Comparison of ENCODE assay signal across 17 cellular contexts in the genomic region with DNA sequence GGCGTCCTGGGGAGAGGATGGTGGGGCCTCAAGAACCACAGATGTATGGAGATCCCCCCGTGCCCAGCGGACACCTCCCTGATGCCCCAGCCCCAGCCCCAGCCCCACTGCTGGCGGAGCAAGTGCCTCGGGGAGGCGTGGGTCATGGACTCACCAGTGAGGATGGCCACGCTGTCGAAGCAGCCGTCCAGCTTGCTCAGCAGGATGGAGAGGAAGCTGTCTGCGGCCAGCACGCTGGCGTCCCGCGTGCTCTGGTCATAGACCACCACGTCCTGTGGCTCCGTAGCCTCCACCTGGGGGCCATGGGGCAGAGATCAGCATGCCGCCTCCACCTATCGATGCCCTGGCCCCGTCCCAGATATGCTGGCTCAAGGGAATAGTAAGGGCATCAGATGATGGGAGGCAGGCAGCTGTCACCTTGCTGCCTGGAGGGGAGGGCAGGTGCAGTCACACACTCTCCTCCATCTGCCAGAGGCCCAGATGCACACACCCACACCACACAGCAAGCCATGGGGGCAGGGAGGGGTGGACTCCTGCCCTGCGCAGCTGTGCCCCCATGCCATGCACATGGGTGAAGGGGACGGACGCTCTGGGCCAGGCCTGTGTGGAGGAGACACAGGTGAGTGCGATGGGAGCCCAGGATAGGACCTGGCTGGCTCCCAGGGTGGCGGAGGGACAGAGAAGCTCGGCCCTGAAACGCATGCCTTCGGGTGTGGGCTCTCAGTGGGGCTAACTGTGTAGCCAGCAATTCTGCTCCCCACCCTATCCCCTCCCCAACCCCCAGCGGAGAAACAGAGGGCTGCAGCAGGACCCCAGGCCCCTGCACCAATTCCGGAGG. TPM values are rescaled to one million over a fixed set of nuclear protein-coding genes. Genes with fewer than 3 reads are reported as not detected.
DNase-seq lines count a peak whose midpoint lies in the region; ATAC-seq and TF ChIP-seq lines count a peak whose summit lies in the region.
"Had no signal": no experiment of that assay in that cellular context is flagged by ENCODE, and none has a peak within 500 bp of the region (broad histone marks: within the 10 kb centered on the region; RNA-seq: fewer than 3 reads in every experiment).

No MANE protein-coding gene starts in this region.

- intact Hi-C loops in activated T-helper 1 cell treated with anti-CD3 and anti-CD28 coated beads, Interleukin-12 subunit alpha, Interleukin-12 subunit beta, Interleukin-2, Interleukin-4 antibody, amounts not matched to agents 30 ng/mL and 10 ng/mL and 1 ng/mL, durations not matched to agents 14 hours and 24 hours and 36 hours (cut with micrococcal nuclease), result no loop called here

- ATAC-seq in GM19324 (IDR thresholded peaks at IDR 0.05; ENCODE audit: low FRiP score, unreplicated experiment) (no peak), GM21423 (IDR thresholded peaks at IDR 0.05; ENCODE audit: unreplicated experiment) (no peak)
- ATAC-seq: natural killer cell treated with Interleukin-12 subunit alpha and Interleukin-12 subunit beta and Interleukin-15 and Interleukin-18, amount 100 ng/mL, for 72 hours had no signal

- no peak overlapping the region for H3K4me3 Mint-ChIP-seq in glutamatergic neuron (ENCODE audit: unreplicated experiment)
- no peak overlapping the region for H3K4me3 Mint-ChIP-seq in activated T-helper 1 cell treated with anti-CD3 and anti-CD28 coated beads, Interleukin-12 subunit alpha, Interleukin-12 subunit beta, Interleukin-2, Interleukin-4 antibody, amounts not matched to agents 30 ng/mL and 10 ng/mL and 1 ng/mL, durations not matched to agents 14 hours and 24 hours and 36 hours
- H3K4me3 Mint-ChIP-seq: activated naive CD8-positive, alpha-beta T cell treated with anti-CD3 and anti-CD28 coated beads for 36 hours; activated T-cell treated with anti-CD3 and anti-CD28 coated beads, Interleukin-2, amount 50 U/mL, for 24 hours; CD4-positive, alpha-beta T cell; natural killer cell treated with Interleukin-12 subunit alpha and Interleukin-12 subunit beta and Interleukin-15 and Interleukin-18, amount 100 ng/mL, for 72 hours; T-helper 2 cell treated with Interferon-gamma antibody and Interleukin-4, amounts not matched to agents 5 μg/mL and 100 μg/mL, for 36 hours had no signal

- DNase-seq in NCI-H82 (lab: John Stamatoyannopoulos, UW) (peak; percentile 28), NCI-H82 treated with DMSO at 0.1 percent for 48 hours (lab: John Stamatoyannopoulos, UW; ENCODE audit: unreplicated experiment) (no peak), RPMI8226 (peak; percentile 31), glutamatergic neuron (peak; percentile 34)
- no peak for DNase-seq in activated T-helper 1 cell treated with anti-CD3 and anti-CD28 coated beads, Interleukin-12 subunit alpha, Interleukin-12 subunit beta, Interleukin-2, Interleukin-4 antibody, amounts not matched to agents 30 ng/mL and 10 ng/mL and 1 ng/mL, durations not matched to agents 14 hours and 24 hours and 36 hours (ENCODE audit: low spot score)
- DNase-seq: activated naive CD8-positive, alpha-beta T cell treated with anti-CD3 and anti-CD28 coated beads for 36 hours; activated T-cell treated with anti-CD3 and anti-CD28 coated beads, Interleukin-2, amount 50 U/mL, for 24 hours; mammary epithelial cell; NCI-H1048; SHP77 treated with DMSO at 0.1 percent for 48 hours had no signal

- no peak for TF ChIP-seq CTCF in glutamatergic neuron (IDR thresholded peaks at IDR 0.05; ENCODE audit: partially characterized antibody, unreplicated experiment)

- H3K9me3 Mint-ChIP-seq in glutamatergic neuron (ENCODE audit: unreplicated experiment), result peaks cover 13% of the 10 kb centered on the region
- no peaks in the 10 kb centered on the region for H3K9me3 Mint-ChIP-seq in activated T-helper 1 cell treated with anti-CD3 and anti-CD28 coated beads, Interleukin-12 subunit alpha, Interleukin-12 subunit beta, Interleukin-2, Interleukin-4 antibody, amounts not matched to agents 30 ng/mL and 10 ng/mL and 1 ng/mL, durations not matched to agents 14 hours and 24 hours and 36 hours
- H3K9me3 Mint-ChIP-seq: activated naive CD8-positive, alpha-beta T cell treated with anti-CD3 and anti-CD28 coated beads for 36 hours; activated T-cell treated with anti-CD3 and anti-CD28 coated beads, Interleukin-2, amount 50 U/mL, for 24 hours; CD4-positive, alpha-beta T cell; natural killer cell treated with Interleukin-12 subunit alpha and Interleukin-12 subunit beta and Interleukin-15 and Interleukin-18, amount 100 ng/mL, for 72 hours; T-helper 2 cell treated with Interferon-gamma antibody and Interleukin-4, amounts not matched to agents 5 μg/mL and 100 μg/mL, for 36 hours had no signal

- peak overlapping the region; percentile 70 for H3K27ac Mint-ChIP-seq in glutamatergic neuron (ENCODE audit: unreplicated experiment)
- H3K27ac Mint-ChIP-seq in activated T-helper 1 cell treated with anti-CD3 and anti-CD28 coated beads, Interleukin-12 subunit alpha, Interleukin-12 subunit beta, Interleukin-2, Interleukin-4 antibody, amounts not matched to agents 30 ng/mL and 10 ng/mL and 1 ng/mL, durations not matched to agents 14 hours and 24 hours and 36 hours, result no peak overlapping the region
- H3K27ac Mint-ChIP-seq: activated naive CD8-positive, alpha-beta T cell treated with anti-CD3 and anti-CD28 coated beads for 36 hours; activated T-cell treated with anti-CD3 and anti-CD28 coated beads, Interleukin-2, amount 50 U/mL, for 24 hours; CD4-positive, alpha-beta T cell; natural killer cell treated with Interleukin-12 subunit alpha and Interleukin-12 subunit beta and Interleukin-15 and Interleukin-18, amount 100 ng/mL, for 72 hours; T-helper 2 cell treated with Interferon-gamma antibody and Interleukin-4, amounts not matched to agents 5 μg/mL and 100 μg/mL, for 36 hours had no signal

- H3K27ac ChIP-seq in temporal lobe (ENCODE audit: low read depth, low read length), result peak overlapping the region; percentile 30

- H3K27me3 Mint-ChIP-seq in glutamatergic neuron (ENCODE audit: unreplicated experiment), result peaks cover 13% of the 10 kb centered on the region
- no peaks in the 10 kb centered on the region for H3K27me3 Mint-ChIP-seq in activated T-helper 1 cell treated with anti-CD3 and anti-CD28 coated beads, Interleukin-12 subunit alpha, Interleukin-12 subunit beta, Interleukin-2, Interleukin-4 antibody, amounts not matched to agents 30 ng/mL and 10 ng/mL and 1 ng/mL, durations not matched to agents 14 hours and 24 hours and 36 hours (ENCODE audit: insufficient read depth)
- H3K27me3 Mint-ChIP-seq: activated naive CD8-positive, alpha-beta T cell treated with anti-CD3 and anti-CD28 coated beads for 36 hours; activated T-cell treated with anti-CD3 and anti-CD28 coated beads, Interleukin-2, amount 50 U/mL, for 24 hours; natural killer cell treated with Interleukin-12 subunit alpha and Interleukin-12 subunit beta and Interleukin-15 and Interleukin-18, amount 100 ng/mL, for 72 hours had no signal

- H3K36me3 Mint-ChIP-seq in glutamatergic neuron (ENCODE audit: unreplicated experiment), result no peaks in the 10 kb centered on the region
- no peaks in the 10 kb centered on the region for H3K36me3 Mint-ChIP-seq in activated T-helper 1 cell treated with anti-CD3 and anti-CD28 coated beads, Interleukin-12 subunit alpha, Interleukin-12 subunit beta, Interleukin-2, Interleukin-4 antibody, amounts not matched to agents 30 ng/mL and 10 ng/mL and 1 ng/mL, durations not matched to agents 14 hours and 24 hours and 36 hours (ENCODE audit: low read depth)
- H3K36me3 Mint-ChIP-seq: activated naive CD8-positive, alpha-beta T cell treated with anti-CD3 and anti-CD28 coated beads for 36 hours; natural killer cell treated with Interleukin-12 subunit alpha and Interleukin-12 subunit beta and Interleukin-15 and Interleukin-18, amount 100 ng/mL, for 72 hours had no signal

- peaks cover 12% of the 10 kb centered on the region for H3K4me1 Mint-ChIP-seq in glutamatergic neuron (ENCODE audit: low read depth, unreplicated experiment)
- H3K4me1 Mint-ChIP-seq in activated T-helper 1 cell treated with anti-CD3 and anti-CD28 coated beads, Interleukin-12 subunit alpha, Interleukin-12 subunit beta, Interleukin-2, Interleukin-4 antibody, amounts not matched to agents 30 ng/mL and 10 ng/mL and 1 ng/mL, durations not matched to agents 14 hours and 24 hours and 36 hours (ENCODE audit: low read depth), result no peaks in the 10 kb centered on the region
- H3K4me1 Mint-ChIP-seq: activated naive CD8-positive, alpha-beta T cell treated with anti-CD3 and anti-CD28 coated beads for 36 hours had no signal

RNA-seq across cellular contexts. Expression of gene DUSP8, which starts 8.2 kb away (rescaled TPM):
- total RNA-seq in glutamatergic neuron (ENCODE audit: unreplicated experiment), result 123 TPM
- 7.6 TPM for total RNA-seq in temporal lobe
- total RNA-seq in activated T-helper 1 cell treated with anti-CD3 and anti-CD28 coated beads, Interleukin-12 subunit alpha, Interleukin-12 subunit beta, Interleukin-2, Interleukin-4 antibody, amounts not matched to agents 30 ng/mL and 10 ng/mL and 1 ng/mL, durations not matched to agents 14 hours and 24 hours and 36 hours, result 2.3 and 2.4 TPM in 2 replicates

RNA-seq across cellular contexts. Expression of gene KRTAP5-1, which starts 21.2 kb away (rescaled TPM):
- total RNA-seq in glutamatergic neuron (ENCODE audit: unreplicated experiment) (not detected), temporal lobe (not detected)
- not detected in 2 replicates for total RNA-seq in activated T-helper 1 cell treated with anti-CD3 and anti-CD28 coated beads, Interleukin-12 subunit alpha, Interleukin-12 subunit beta, Interleukin-2, Interleukin-4 antibody, amounts not matched to agents 30 ng/mL and 10 ng/mL and 1 ng/mL, durations not matched to agents 14 hours and 24 hours and 36 hours
- total RNA-seq: activated naive CD8-positive, alpha-beta T cell treated with anti-CD3 and anti-CD28 coated beads for 36 hours; CD4-positive, alpha-beta T cell; frontal cortex; mammary epithelial cell; natural killer cell treated with Interleukin-12 subunit alpha and Interleukin-12 subunit beta and Interleukin-15 and Interleukin-18, amount 100 ng/mL, for 72 hours had no signal

RNA-seq across cellular contexts. Expression of gene KRTAP5-2, which starts 34.2 kb away (rescaled TPM):
- total RNA-seq in glutamatergic neuron (ENCODE audit: unreplicated experiment), result not detected
- total RNA-seq in temporal lobe, result not detected
- total RNA-seq in activated T-helper 1 cell treated with anti-CD3 and anti-CD28 coated beads, Interleukin-12 subunit alpha, Interleukin-12 subunit beta, Interleukin-2, Interleukin-4 antibody, amounts not matched to agents 30 ng/mL and 10 ng/mL and 1 ng/mL, durations not matched to agents 14 hours and 24 hours and 36 hours, result not detected in 2 replicates
- total RNA-seq: activated naive CD8-positive, alpha-beta T cell treated with anti-CD3 and anti-CD28 coated beads for 36 hours; CD4-positive, alpha-beta T cell; frontal cortex; mammary epithelial cell; natural killer cell treated with Interleukin-12 subunit alpha and Interleukin-12 subunit beta and Interleukin-15 and Interleukin-18, amount 100 ng/mL, for 72 hours had no signal

RNA-seq across cellular contexts. Expression of gene KRTAP5-3, which starts 44.3 kb away (rescaled TPM):
- not detected for total RNA-seq in glutamatergic neuron (ENCODE audit: unreplicated experiment)
- total RNA-seq in temporal lobe, result not detected
- not detected in 2 replicates for total RNA-seq in activated T-helper 1 cell treated with anti-CD3 and anti-CD28 coated beads, Interleukin-12 subunit alpha, Interleukin-12 subunit beta, Interleukin-2, Interleukin-4 antibody, amounts not matched to agents 30 ng/mL and 10 ng/mL and 1 ng/mL, durations not matched to agents 14 hours and 24 hours and 36 hours
- total RNA-seq: activated naive CD8-positive, alpha-beta T cell treated with anti-CD3 and anti-CD28 coated beads for 36 hours; CD4-positive, alpha-beta T cell; frontal cortex; mammary epithelial cell; natural killer cell treated with Interleukin-12 subunit alpha and Interleukin-12 subunit beta and Interleukin-15 and Interleukin-18, amount 100 ng/mL, for 72 hours had no signal

RNA-seq across cellular contexts. Expression of gene KRTAP5-4, which starts 58.0 kb away (rescaled TPM):
- not detected for total RNA-seq in glutamatergic neuron (ENCODE audit: unreplicated experiment)
- total RNA-seq in temporal lobe, result under 0.01 TPM
- total RNA-seq in activated T-helper 1 cell treated with anti-CD3 and anti-CD28 coated beads, Interleukin-12 subunit alpha, Interleukin-12 subunit beta, Interleukin-2, Interleukin-4 antibody, amounts not matched to agents 30 ng/mL and 10 ng/mL and 1 ng/mL, durations not matched to agents 14 hours and 24 hours and 36 hours, result not detected in 2 replicates
- total RNA-seq: activated naive CD8-positive, alpha-beta T cell treated with anti-CD3 and anti-CD28 coated beads for 36 hours; CD4-positive, alpha-beta T cell; frontal cortex; mammary epithelial cell; natural killer cell treated with Interleukin-12 subunit alpha and Interleukin-12 subunit beta and Interleukin-15 and Interleukin-18, amount 100 ng/mL, for 72 hours had no signal

Comparison
In these comparisons a context has a peak if more than half of its experiments do, and no peak if none do; other contexts are left out.
1. DNase-seq: peak in NCI-H82 (single experiment), RPMI8226 (single experiment) and glutamatergic neuron (single experiment); none in NCI-H82 treated with DMSO at 0.1 percent for 48 hours (single experiment) and activated T-helper 1 cell treated with anti-CD3 and anti-CD28 coated beads, Interleukin-12 subunit alpha, Interleukin-12 subunit beta, Interleukin-2, Interleukin-4 antibody, amounts not matched to agents 30 ng/mL and 10 ng/mL and 1 ng/mL, durations not matched to agents 14 hours and 24 hours and 36 hours (single experiment).
2. RNA of gene DUSP8, which starts 8.2 kb away (total RNA-seq): 123 TPM in glutamatergic neuron (single experiment); 7.6 TPM in temporal lobe (single experiment) and 2.3 to 2.4 TPM in activated T-helper 1 cell treated with anti-CD3 and anti-CD28 coated beads, Interleukin-12 subunit alpha, Interleukin-12 subunit beta, Interleukin-2, Interleukin-4 antibody, amounts not matched to agents 30 ng/mL and 10 ng/mL and 1 ng/mL, durations not matched to agents 14 hours and 24 hours and 36 hours; every median in the first group is over 10 times any median in the second.